26 cellular contexts compared by ENCODE assay signal in genomic region chr11:17430616-17431015, GRCh38. TPM values are rescaled to one million over a fixed set of nuclear protein-coding genes. Genes with fewer than 3 reads are reported as not detected.
"Had no signal": no experiment of that assay in that cellular context is flagged by ENCODE, and none has a peak within 500 bp of the region (broad histone marks: within the 10 kb centered on the region; RNA-seq: fewer than 3 reads in every experiment).

No MANE protein-coding gene starts in this region.

- H3K27me3 ChIP-seq: breast epithelium, colonic mucosa, hepatocyte, ovary, right lobe of liver had no signal

- H3K36me3 ChIP-seq: breast epithelium, colonic mucosa, ovary, right lobe of liver, thoracic aorta had no signal

- H3K4me3 Mint-ChIP-seq: activated CD4-positive, alpha-beta memory T cell treated with anti-CD3 and anti-CD28 coated beads, Interleukin-2, amount 10 ng/mL, durations not matched to agents 7 days and 5 days; activated naive CD4-positive, alpha-beta T cell treated with anti-CD3 and anti-CD28 coated beads, Interleukin-2, amount 10 ng/mL, durations not matched to agents 7 days and 5 days; activated naive CD8-positive, alpha-beta T cell treated with anti-CD3 and anti-CD28 coated beads, Interleukin-2, amount 10 ng/mL, durations not matched to agents 7 days and 5 days; activated T-cell treated with anti-CD3 and anti-CD28 coated beads, Interleukin-2, amount 50 U/mL, for 24 hours; central memory CD8-positive, alpha-beta T cell; natural killer cell treated with Interleukin-12 subunit alpha and Interleukin-12 subunit beta and Interleukin-15 and Interleukin-18, amount 100 ng/mL, for 72 hours; type B pancreatic cell had no signal

- H3K4me2 ChIP-seq: hepatocyte had no signal

- H3K36me3 Mint-ChIP-seq: activated naive CD4-positive, alpha-beta T cell treated with anti-CD3 and anti-CD28 coated beads, Interleukin-2, amount 10 ng/mL, durations not matched to agents 7 days and 5 days; activated naive CD8-positive, alpha-beta T cell treated with anti-CD3 and anti-CD28 coated beads, Interleukin-2, amount 10 ng/mL, durations not matched to agents 7 days and 5 days; natural killer cell treated with Interleukin-12 subunit alpha and Interleukin-12 subunit beta and Interleukin-15 and Interleukin-18, amount 100 ng/mL, for 72 hours; type B pancreatic cell had no signal

- H3K4me1 ChIP-seq: breast epithelium, colonic mucosa had no signal

- H3K27ac Mint-ChIP-seq: activated CD4-positive, alpha-beta memory T cell treated with anti-CD3 and anti-CD28 coated beads, Interleukin-2, amount 10 ng/mL, durations not matched to agents 7 days and 5 days; activated naive CD4-positive, alpha-beta T cell treated with anti-CD3 and anti-CD28 coated beads, Interleukin-2, amount 10 ng/mL, durations not matched to agents 7 days and 5 days; activated naive CD8-positive, alpha-beta T cell treated with anti-CD3 and anti-CD28 coated beads, Interleukin-2, amount 10 ng/mL, durations not matched to agents 7 days and 5 days; activated T-cell treated with anti-CD3 and anti-CD28 coated beads, Interleukin-2, amount 50 U/mL, for 24 hours; natural killer cell treated with Interleukin-12 subunit alpha and Interleukin-12 subunit beta and Interleukin-15 and Interleukin-18, amount 100 ng/mL, for 72 hours; progenitor cell of endocrine pancreas; type B pancreatic cell had no signal

- H3K4me3 ChIP-seq: breast epithelium, colonic mucosa, hepatocyte, mucosa of descending colon, ovary, right lobe of liver, thoracic aorta had no signal

- H3K4me1 Mint-ChIP-seq: central memory CD8-positive, alpha-beta T cell had no signal

- H3K9me3 Mint-ChIP-seq: activated CD4-positive, alpha-beta memory T cell treated with anti-CD3 and anti-CD28 coated beads, Interleukin-2, amount 10 ng/mL, durations not matched to agents 7 days and 5 days; activated naive CD4-positive, alpha-beta T cell treated with anti-CD3 and anti-CD28 coated beads, Interleukin-2, amount 10 ng/mL, durations not matched to agents 7 days and 5 days; activated naive CD8-positive, alpha-beta T cell treated with anti-CD3 and anti-CD28 coated beads, Interleukin-2, amount 10 ng/mL, durations not matched to agents 7 days and 5 days; activated T-cell treated with anti-CD3 and anti-CD28 coated beads, Interleukin-2, amount 50 U/mL, for 24 hours; central memory CD8-positive, alpha-beta T cell; natural killer cell treated with Interleukin-12 subunit alpha and Interleukin-12 subunit beta and Interleukin-15 and Interleukin-18, amount 100 ng/mL, for 72 hours; type B pancreatic cell had no signal

- H3K27ac ChIP-seq: colonic mucosa, hepatocyte, ovary, right lobe of liver, thoracic aorta had no signal

- DNase-seq: activated CD4-positive, alpha-beta memory T cell treated with anti-CD3 and anti-CD28 coated beads, Interleukin-2, amount 10 ng/mL, durations not matched to agents 7 days and 5 days; activated CD4-positive, alpha-beta T cell treated with anti-CD3 and anti-CD28 coated beads for 48 hours; activated CD8-positive, alpha-beta memory T cell treated with anti-CD3 and anti-CD28 coated beads, Interleukin-2, amount 50 U/mL, for 48 hours; activated gamma-delta T cell; activated naive CD4-positive, alpha-beta T cell treated with anti-CD3 and anti-CD28 coated beads, Interleukin-2, amount 10 ng/mL, durations not matched to agents 7 days and 5 days; activated naive CD8-positive, alpha-beta T cell treated with anti-CD3 and anti-CD28 coated beads, Interleukin-2, amount 10 ng/mL, durations not matched to agents 7 days and 5 days; activated T-cell treated with anti-CD3 and anti-CD28 coated beads, Interleukin-2, amount 50 U/mL, for 24 hours; colonic mucosa; effector memory CD4-positive, alpha-beta T cell; islet precursor cell; left cardiac atrium; left ventricle myocardium superior; mucosa of descending colon; ovary; stimulated activated CD4-positive, alpha-beta T cell treated with anti-CD3 and anti-CD28 coated beads, Interleukin-12 subunit alpha, Interleukin-12 subunit beta, amount 100 ng/mL, for 4 hours; stimulated activated CD4-positive, alpha-beta T cell treated with anti-CD3 and anti-CD28 coated beads, Interleukin-4, amount 100 ng/mL, for 1 hour; stimulated activated naive CD8-positive, alpha-beta T cell treated with anti-CD3 and anti-CD28 coated beads, Interleukin-15, Interleukin-2, amounts not matched to agents 100 U/mL and 50 U/mL, for 24 hours; T-helper 2 cell had no signal

- H3K9me3 ChIP-seq: breast epithelium, colonic mucosa, mucosa of descending colon, ovary, right lobe of liver, thoracic aorta had no signal

RNA-seq across cellular contexts. Expression of gene ABCC8, which starts 46.0 kb away (rescaled TPM):
- polyA plus RNA-seq: hepatocyte had no signal
